7 cellular contexts compared by ENCODE assay signal in the genomic region with DNA sequence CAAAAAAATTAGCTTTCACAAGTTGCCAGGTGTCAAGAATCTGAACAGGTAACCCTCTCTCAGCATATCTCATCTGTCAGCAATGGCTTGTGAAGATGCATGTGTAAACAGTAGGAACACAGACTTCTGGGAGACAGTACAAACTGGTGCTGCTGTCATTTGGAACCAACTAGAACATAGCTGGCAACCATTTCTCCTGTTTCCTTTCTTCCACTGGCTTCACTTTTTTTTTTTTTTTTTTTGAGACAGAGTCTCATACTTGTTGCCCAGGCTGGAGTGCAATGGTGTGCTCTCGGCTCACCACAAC. TPM values are rescaled to one million over a fixed set of nuclear protein-coding genes. Genes with fewer than 3 reads are reported as not detected.
DNase-seq lines count a peak whose midpoint lies in the region; ATAC-seq and TF ChIP-seq lines count a peak whose summit lies in the region.

No MANE protein-coding gene starts in this region.

- CTCF ChIA-PET in HCT116 (lab: Charles Lee) = no interaction called here

- no peak for TF ChIP-seq CTCF in HCT116 (IDR thresholded peaks at IDR 0.05 in 2 of 3, conservative IDR thresholded peaks at IDR 0.05 in 1 of 3; ENCODE audit: borderline replicate concordance in 1 of 3, insufficient read depth in 1 of 3, low read depth in 2 of 3, low read length in 2 of 3)
- no peak for TF ChIP-seq CTCF in GM20000 (IDR thresholded peaks at IDR 0.05; ENCODE audit: extremely low read depth, missing control alignments)

- no peak overlapping the region; a peak in 1 of 4 replicates for H3K4me3 ChIP-seq in HCT116 (replicated peaks in 1 of 2; ENCODE audit: low read depth in 1 of 2, low read length in 2 of 2)
- H3K4me3 ChIP-seq in right cardiac atrium (ENCODE audit: low read length) = no peak overlapping the region
- H3K4me3 ChIP-seq in skin epidermis = no peak overlapping the region

- H3K36me3 Mint-ChIP-seq in T-helper 17 cell (ENCODE audit: low read depth) = peaks cover 3% of the 10 kb centered on the region

- peaks cover 8 to 21% of the 10 kb centered on the region in 2 experiments for H3K4me1 ChIP-seq in HCT116 (ENCODE audit: control insufficient read depth in 1 of 2, insufficient read depth in 2 of 2, low read length in 2 of 2)
- H3K4me1 ChIP-seq in right cardiac atrium (ENCODE audit: control insufficient read depth, insufficient read depth, low read length) = no peaks in the 10 kb centered on the region

- RAD21 ChIA-PET in HCT116 (lab: Charles Lee; ENCODE audit: low non-redundant PET in 1 of 2, low total read pairs in 2 of 2, uncharacterized antibody in 2 of 2, unreplicated experiment in 2 of 2) = no interaction called here

- BruUV-seq in HCT116 (replicated peaks; lab: Mats Ljungman, UMichigan) = TSS peak; percentile 36

- H3K9me3 ChIP-seq in HCT116 (ENCODE audit: control insufficient read depth in 1 of 2, insufficient read depth in 1 of 2, low read depth in 1 of 2, low read length in 2 of 2) (no peaks in the 10 kb centered on the region), T-helper 17 cell (ENCODE audit: control insufficient read depth, low read length, poor library complexity, severe bottlenecking) (no peaks in the 10 kb centered on the region), right cardiac atrium (ENCODE audit: control insufficient read depth, low read length) (no peaks in the 10 kb centered on the region)

- no peak for TF ChIP-seq POLR2A in HCT116 (IDR thresholded peaks at IDR 0.05; ENCODE audit: borderline replicate concordance, extremely low read depth, insufficient read depth, insufficient read length)

- H3K27me3 Mint-ChIP-seq in T-helper 17 cell = no peaks in the 10 kb centered on the region

- WGBS in right cardiac atrium = 94% methylated on average over 1 of the region's 1 CpG

- no peaks in the 10 kb centered on the region for H4K20me1 ChIP-seq in HCT116 (ENCODE audit: insufficient read depth)

- POLR2A ChIA-PET in HCT116 (lab: Charles Lee) = interaction anchor here (0.7 kb wide), 1 partner anchor 54 kb away, joined by 3 read pairs; no protein-coding TSS in a partner anchor

- H3K9me2 ChIP-seq in HCT116 (ENCODE audit: insufficient read depth) = no peaks in the 10 kb centered on the region

- H2AFZ ChIP-seq in HCT116 (ENCODE audit: low read depth, low read length, poor library complexity, severe bottlenecking) = no peak overlapping the region

- intact Hi-C loops in HCT116 (cut with micrococcal nuclease) = no loop called here
- intact Hi-C loops in right cardiac atrium (cut with DNase I) = no loop called here

- H3K4me3 Mint-ChIP-seq in T-helper 17 cell = no peak overlapping the region

- H3K9ac ChIP-seq in HCT116 (ENCODE audit: low read length) = peak overlapping the region; percentile 93; the same call in 1 of the 2 replicates

- H3K4me2 ChIP-seq in HCT116 (ENCODE audit: low read length) = peak overlapping the region; percentile 96

- peaks cover 19% of the 10 kb centered on the region for H3K4me1 Mint-ChIP-seq in T-helper 17 cell

- H3K27me3 ChIP-seq in HCT116 (ENCODE audit: insufficient read depth, low read length) (no peaks in the 10 kb centered on the region), right cardiac atrium (ENCODE audit: control insufficient read depth, insufficient read depth) (no peaks in the 10 kb centered on the region)

- no peak for DNase-seq in HCT116 (ENCODE audit: low read depth, low spot score)
- DNase-seq in T-helper 17 cell = no peak
- no peak for DNase-seq in right cardiac atrium
- DNase-seq in activated CD8-positive, alpha-beta memory T cell treated with anti-CD3 and anti-CD28 coated beads for 24 hours = no peak
- DNase-seq in CD1c-positive myeloid dendritic cell (ENCODE audit: extremely low spot score) = no peak
- DNase-seq in GM20000 (ENCODE audit: low spot score) = no peak

- ATAC-seq in HCT116 (no peak), T-helper 17 cell (no peak), right cardiac atrium (no peak)

- no peak for TF ChIP-seq RAD21 in HCT116 (IDR thresholded peaks at IDR 0.05; ENCODE audit: low read depth)

- H3K36me3 ChIP-seq in HCT116 (ENCODE audit: control insufficient read depth in 1 of 2, insufficient read depth in 2 of 2, low read length in 2 of 2) = no peaks in the 10 kb centered on the region

- peaks cover 27% of the 10 kb centered on the region for H3K79me2 ChIP-seq in HCT116 (ENCODE audit: insufficient read depth, low read length)

- H3K27ac Mint-ChIP-seq in T-helper 17 cell = peak overlapping the region; percentile 76

- H3K27ac ChIP-seq in HCT116 (ENCODE audit: low read depth, low read length) = no peak overlapping the region; the same call in 1 of the 2 replicates
- peak overlapping the region; percentile 50 for H3K27ac ChIP-seq in right cardiac atrium (ENCODE audit: low read length)
- H3K27ac ChIP-seq in skin epidermis = peak overlapping the region in 15 of 21 experiments; percentile 7 to 97 (median 86)

TF ChIP-seq in HCT116, 20 proteins besides CTCF, POLR2A, EP300 and RAD21:
- TF ChIP-seq POLR2AphosphoS5 (IDR thresholded peaks at IDR 0.05; ENCODE audit: low read depth, low read length) = no peak
- no peak for TF ChIP-seq EZH2phosphoT487 (IDR thresholded peaks at IDR 0.05; ENCODE audit: borderline replicate concordance)
- no peak for TF ChIP-seq SIN3A (IDR thresholded peaks at IDR 0.05; ENCODE audit: low read depth)
- no peak for TF ChIP-seq ZNF274 (IDR thresholded peaks at IDR 0.05; ENCODE audit: low read depth, low read length)
- no peak for TF ChIP-seq JUND (IDR thresholded peaks at IDR 0.05)
- no peak for TF ChIP-seq SRF (IDR thresholded peaks at IDR 0.05; ENCODE audit: low read depth)
- TF ChIP-seq EGR1 (IDR thresholded peaks at IDR 0.05; ENCODE audit: low read depth) = no peak
- TF ChIP-seq, protein P1, sequence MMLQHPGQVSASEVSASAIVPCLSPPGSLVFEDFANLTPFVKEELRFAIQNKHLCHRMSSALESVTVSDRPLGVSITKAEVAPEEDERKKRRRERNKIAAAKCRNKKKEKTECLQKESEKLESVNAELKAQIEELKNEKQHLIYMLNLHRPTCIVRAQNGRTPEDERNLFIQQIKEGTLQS (IDR thresholded peaks at IDR 0.05) = no peak
- TF ChIP-seq, protein P2, sequence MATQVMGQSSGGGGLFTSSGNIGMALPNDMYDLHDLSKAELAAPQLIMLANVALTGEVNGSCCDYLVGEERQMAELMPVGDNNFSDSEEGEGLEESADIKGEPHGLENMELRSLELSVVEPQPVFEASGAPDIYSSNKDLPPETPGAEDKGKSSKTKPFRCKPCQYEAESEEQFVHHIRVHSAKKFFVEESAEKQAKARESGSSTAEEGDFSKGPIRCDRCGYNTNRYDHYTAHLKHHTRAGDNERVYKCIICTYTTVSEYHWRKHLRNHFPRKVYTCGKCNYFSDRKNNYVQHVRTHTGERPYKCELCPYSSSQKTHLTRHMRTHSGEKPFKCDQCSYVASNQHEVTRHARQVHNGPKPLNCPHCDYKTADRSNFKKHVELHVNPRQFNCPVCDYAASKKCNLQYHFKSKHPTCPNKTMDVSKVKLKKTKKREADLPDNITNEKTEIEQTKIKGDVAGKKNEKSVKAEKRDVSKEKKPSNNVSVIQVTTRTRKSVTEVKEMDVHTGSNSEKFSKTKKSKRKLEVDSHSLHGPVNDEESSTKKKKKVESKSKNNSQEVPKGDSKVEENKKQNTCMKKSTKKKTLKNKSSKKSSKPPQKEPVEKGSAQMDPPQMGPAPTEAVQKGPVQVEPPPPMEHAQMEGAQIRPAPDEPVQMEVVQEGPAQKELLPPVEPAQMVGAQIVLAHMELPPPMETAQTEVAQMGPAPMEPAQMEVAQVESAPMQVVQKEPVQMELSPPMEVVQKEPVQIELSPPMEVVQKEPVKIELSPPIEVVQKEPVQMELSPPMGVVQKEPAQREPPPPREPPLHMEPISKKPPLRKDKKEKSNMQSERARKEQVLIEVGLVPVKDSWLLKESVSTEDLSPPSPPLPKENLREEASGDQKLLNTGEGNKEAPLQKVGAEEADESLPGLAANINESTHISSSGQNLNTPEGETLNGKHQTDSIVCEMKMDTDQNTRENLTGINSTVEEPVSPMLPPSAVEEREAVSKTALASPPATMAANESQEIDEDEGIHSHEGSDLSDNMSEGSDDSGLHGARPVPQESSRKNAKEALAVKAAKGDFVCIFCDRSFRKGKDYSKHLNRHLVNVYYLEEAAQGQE (IDR thresholded peaks at IDR 0.05; ENCODE audit: low read depth) = no peak
- TF ChIP-seq, protein P3, sequence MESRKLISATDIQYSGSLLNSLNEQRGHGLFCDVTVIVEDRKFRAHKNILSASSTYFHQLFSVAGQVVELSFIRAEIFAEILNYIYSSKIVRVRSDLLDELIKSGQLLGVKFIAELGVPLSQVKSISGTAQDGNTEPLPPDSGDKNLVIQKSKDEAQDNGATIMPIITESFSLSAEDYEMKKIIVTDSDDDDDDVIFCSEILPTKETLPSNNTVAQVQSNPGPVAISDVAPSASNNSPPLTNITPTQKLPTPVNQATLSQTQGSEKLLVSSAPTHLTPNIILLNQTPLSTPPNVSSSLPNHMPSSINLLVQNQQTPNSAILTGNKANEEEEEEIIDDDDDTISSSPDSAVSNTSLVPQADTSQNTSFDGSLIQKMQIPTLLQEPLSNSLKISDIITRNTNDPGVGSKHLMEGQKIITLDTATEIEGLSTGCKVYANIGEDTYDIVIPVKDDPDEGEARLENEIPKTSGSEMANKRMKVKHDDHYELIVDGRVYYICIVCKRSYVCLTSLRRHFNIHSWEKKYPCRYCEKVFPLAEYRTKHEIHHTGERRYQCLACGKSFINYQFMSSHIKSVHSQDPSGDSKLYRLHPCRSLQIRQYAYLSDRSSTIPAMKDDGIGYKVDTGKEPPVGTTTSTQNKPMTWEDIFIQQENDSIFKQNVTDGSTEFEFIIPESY (IDR thresholded peaks at IDR 0.05; ENCODE audit: extremely low read depth, insufficient replicate concordance, low read length) = no peak
- TF ChIP-seq ELF1 (IDR thresholded peaks at IDR 0.05; ENCODE audit: borderline replicate concordance, low read depth) = no peak
- no peak for TF ChIP-seq CBX3 (IDR thresholded peaks at IDR 0.05; ENCODE audit: low read depth)
- TF ChIP-seq EZH2 (IDR thresholded peaks at IDR 0.05) = no peak
TF ChIP-seq in HCT116: peak in this region for 0.

RNA-seq across cellular contexts. Expression of a gene that starts 2.1 kb away (rescaled TPM):
- 51.6 TPM for total RNA-seq in HCT116 (2021; ENCODE audit: unreplicated experiment)
- 7.7 and 7.9 TPM in 2 replicates for polyA plus RNA-seq in HCT116 (2012)
- total RNA-seq in T-helper 17 cell = 10 to 100 TPM; 33.0 to 42.0 TPM
- 10 to 100 TPM; 44.1 to 62.0 (median 52.5) TPM for total RNA-seq in right cardiac atrium
- polyA plus RNA-seq in right cardiac atrium = 10.5 TPM
